Comparison of ENCODE assay signal across 9 cellular contexts in the genomic region with DNA sequence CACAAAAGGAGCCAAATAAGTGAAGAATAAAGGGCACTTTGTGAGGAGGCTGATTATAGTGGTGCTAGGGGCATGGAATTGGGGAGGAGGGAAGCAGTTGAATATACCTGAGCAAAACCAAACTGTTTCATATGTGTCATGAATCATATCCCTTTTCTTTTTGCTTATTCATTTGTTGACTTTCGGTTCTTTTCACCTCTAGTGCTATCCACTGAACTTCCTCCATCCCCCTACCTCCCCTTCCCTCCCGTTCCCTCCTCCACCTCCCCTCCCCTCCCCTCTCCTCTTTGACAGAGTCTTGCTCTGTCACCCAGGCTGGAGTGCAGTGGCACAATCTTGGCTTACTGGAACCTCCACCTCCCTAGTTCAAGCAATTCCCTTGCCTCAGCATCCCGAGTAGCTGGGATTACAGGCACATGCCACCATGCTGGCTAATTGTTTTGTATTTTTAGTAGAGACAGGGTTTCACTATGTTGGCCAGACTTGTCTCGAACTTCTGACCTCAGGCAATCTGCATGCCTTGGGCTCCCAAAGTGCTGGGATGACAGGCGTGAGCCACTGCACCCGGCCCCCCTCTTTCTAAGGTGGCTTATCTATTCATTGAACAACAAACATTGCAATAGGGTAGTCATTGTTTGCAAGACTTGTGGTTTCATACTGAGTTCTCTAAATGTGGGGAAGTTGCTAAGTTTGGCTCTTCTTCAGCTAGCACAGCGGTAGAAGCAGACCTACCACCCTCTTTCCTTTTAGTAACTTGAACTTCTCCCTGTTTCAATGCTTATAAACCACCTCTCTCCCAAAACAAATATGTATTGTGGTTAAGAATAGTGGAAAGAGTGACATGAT.
DNase-seq lines count a peak whose midpoint lies in the region; ATAC-seq lines count a peak whose summit lies in the region.
"Had no signal": no experiment of that assay in that cellular context is flagged by ENCODE, and none has a peak within 500 bp of the region (broad histone marks: within the 10 kb centered on the region; RNA-seq: fewer than 3 reads in every experiment).

No MANE protein-coding gene starts in this region.

- H3K36me3 ChIP-seq in CD8-positive, alpha-beta memory T cell (ENCODE audit: insufficient read depth, low read length) = no peaks in the 10 kb centered on the region
- H3K36me3 ChIP-seq: adrenal gland had no signal

- DNase-seq in CD8-positive, alpha-beta memory T cell = peak in 1 of 5 donors; percentile 0
- peak; percentile 29 for DNase-seq in GM19240 (ENCODE audit: insufficient read length, low spot score)
- peak; percentile 33 for DNase-seq in SK-MEL-5 (ENCODE audit: low read depth, low spot score)
- peak; percentile 56 for DNase-seq in medulla oblongata (ENCODE audit: extremely low spot score)
- DNase-seq in GOT3 (lab: John Stamatoyannopoulos, UW) = no peak
- no peak for DNase-seq in DMS 273 (lab: John Stamatoyannopoulos, UW; ENCODE audit: unreplicated experiment)
- DNase-seq in DMS114 treated with DMSO at 0.1 percent for 48 hours (lab: John Stamatoyannopoulos, UW; ENCODE audit: unreplicated experiment) = no peak

- no peaks in the 10 kb centered on the region for H3K9me3 ChIP-seq in CD8-positive, alpha-beta memory T cell (ENCODE audit: low read length)
- H3K9me3 ChIP-seq: adrenal gland had no signal

- peak; percentile 93 for ATAC-seq in HG03159 (IDR thresholded peaks at IDR 0.05; ENCODE audit: unreplicated experiment)

- no peaks in the 10 kb centered on the region for H3K36me3 Mint-ChIP-seq in CD8-positive, alpha-beta memory T cell

- H3K4me3 ChIP-seq in CD8-positive, alpha-beta memory T cell (ENCODE audit: low read length) = no peak overlapping the region
- H3K4me3 ChIP-seq: adrenal gland had no signal

- CTCF ChIA-PET in CD8-positive, alpha-beta memory T cell (lab: Charles Lee) = no interaction called here

- peaks cover 0 to 2% (median 0%) of the 10 kb centered on the region in 5 donors for H3K9me3 Mint-ChIP-seq in CD8-positive, alpha-beta memory T cell

- peak overlapping the region; percentile 71 for H3K27ac ChIP-seq in CD8-positive, alpha-beta memory T cell (ENCODE audit: low read depth, low read length)
- H3K27ac ChIP-seq: adrenal gland had no signal

- in situ Hi-C loops in SK-MEL-5 (cut with HindIII; ENCODE audit: low pct_unique_long_range_greater_than_20kb, low sequenced_read_pairs) = no loop called here

- POLR2A ChIA-PET in CD8-positive, alpha-beta memory T cell (lab: Charles Lee) = no interaction called here

- H3K27me3 Mint-ChIP-seq in CD8-positive, alpha-beta memory T cell = peaks cover 1 to 9% of the 10 kb centered on the region in 2 donors

- H3K27ac Mint-ChIP-seq in CD8-positive, alpha-beta memory T cell = peak overlapping the region in 1 of 8 donors; percentile 78

- H3K4me1 ChIP-seq in CD8-positive, alpha-beta memory T cell (ENCODE audit: insufficient read depth, low read length) = no peaks in the 10 kb centered on the region

- no peaks in the 10 kb centered on the region for H3K27me3 ChIP-seq in CD8-positive, alpha-beta memory T cell (ENCODE audit: insufficient read depth, low read length, poor library complexity, severe bottlenecking)
- H3K27me3 ChIP-seq: adrenal gland had no signal

- H3K4me1 Mint-ChIP-seq in CD8-positive, alpha-beta memory T cell = peaks cover 4 to 10% (median 4%) of the 10 kb centered on the region in 3 donors

- H3K4me3 Mint-ChIP-seq in CD8-positive, alpha-beta memory T cell = peak overlapping the region in 1 of 7 donors; percentile 65

Comparison
In these comparisons a context has a peak if more than half of its experiments do, and no peak if none do; other contexts are left out.
1. DNase-seq: peak in GM19240 (single experiment), SK-MEL-5 (single experiment) and medulla oblongata (single experiment); none in GOT3 (single experiment), DMS 273 (single experiment) and DMS114 treated with DMSO at 0.1 percent for 48 hours (single experiment).